Comparison of ENCODE assay signal across 16 cellular contexts in genomic region chrX:9535101-9535500, GRCh38.
DNase-seq lines count a peak whose midpoint lies in the region; TF ChIP-seq lines count a peak whose summit lies in the region.
"Had no signal": no experiment of that assay in that cellular context is flagged by ENCODE, and none has a peak within 500 bp of the region (broad histone marks: within the 10 kb centered on the region; RNA-seq: fewer than 3 reads in every experiment).

No MANE protein-coding gene starts in this region.

- POLR2A ChIA-PET in MCF 10A (lab: Yijun Ruan, JAX) = no interaction called here

- H3K27ac Mint-ChIP-seq in MCF 10A (ENCODE audit: low read depth, unreplicated experiment) = no peak overlapping the region

- H3K27ac ChIP-seq in osteoblast (ENCODE audit: low read depth, low read length) = peak overlapping the region; percentile 77
- H3K27ac ChIP-seq in testis = no peak overlapping the region
- H3K27ac ChIP-seq: breast epithelium, gastrocnemius medialis, HL-60, spleen had no signal

- H2AFZ ChIP-seq in osteoblast (ENCODE audit: low read length) = no peak overlapping the region

- peaks cover 10% of the 10 kb centered on the region for H3K36me3 Mint-ChIP-seq in MCF 10A (ENCODE audit: insufficient read depth, unreplicated experiment)

- no peak for TF ChIP-seq POLR2A in testis (IDR thresholded peaks at IDR 0.05)

- in situ Hi-C loops in GM13976 (cut with MboI; ENCODE audit: low sequenced_read_pairs, unreplicated experiment) = no loop called here

- no peak overlapping the region for H3K4me3 Mint-ChIP-seq in MCF 10A (ENCODE audit: unreplicated experiment)

- H3K9me3 ChIP-seq in osteoblast (ENCODE audit: low read depth, low read length) (no peaks in the 10 kb centered on the region), testis (no peaks in the 10 kb centered on the region)
- H3K9me3 ChIP-seq: breast epithelium, Caco-2, gastrocnemius medialis, spleen had no signal

- TF ChIP-seq CTCF in osteoblast (IDR thresholded peaks at IDR 0.05; ENCODE audit: extremely low read depth, low read depth, low read length) (no peak), testis (IDR thresholded peaks at IDR 0.05) (no peak), GM13976 (IDR thresholded peaks at IDR 0.05; ENCODE audit: borderline replicate concordance, control extremely low read depth, extremely low read depth, insufficient read depth, missing control alignments) (no peak), MCF 10A (IDR thresholded peaks at IDR 0.05; ENCODE audit: unreplicated experiment) (no peak)

- H3K4me1 Mint-ChIP-seq in MCF 10A (ENCODE audit: insufficient read depth, unreplicated experiment) = peaks cover 22% of the 10 kb centered on the region

- H3K36me3 ChIP-seq in osteoblast (ENCODE audit: insufficient read depth, low read length) = no peaks in the 10 kb centered on the region
- H3K36me3 ChIP-seq in testis (ENCODE audit: low read depth, missing control alignments) = no peaks in the 10 kb centered on the region
- H3K36me3 ChIP-seq: breast epithelium, gastrocnemius medialis had no signal

- peak overlapping the region; percentile 49 for H3K4me2 ChIP-seq in osteoblast (ENCODE audit: insufficient read depth, low read length)

- no peaks in the 10 kb centered on the region for H4K20me1 ChIP-seq in osteoblast (ENCODE audit: insufficient read depth, low read length)

- no TSS peak for BruUV-seq in MCF 10A (replicated peaks; lab: Mats Ljungman, UMichigan)

- H3K79me2 ChIP-seq in osteoblast (ENCODE audit: insufficient read depth, low read length) = peaks cover 15% of the 10 kb centered on the region

- peaks cover 17% of the 10 kb centered on the region for H3K4me1 ChIP-seq in osteoblast (ENCODE audit: insufficient read depth, low read length)
- peaks cover 4% of the 10 kb centered on the region for H3K4me1 ChIP-seq in testis
- H3K4me1 ChIP-seq: breast epithelium had no signal

- no peaks in the 10 kb centered on the region for H3K27me3 ChIP-seq in osteoblast (ENCODE audit: insufficient read depth, low read length)
- H3K27me3 ChIP-seq in testis = no peaks in the 10 kb centered on the region
- H3K27me3 ChIP-seq: gastrocnemius medialis had no signal

- 40 to 73% methylated on average over 4 of the region's 4 CpGs for WGBS in testis, 2 donors

- H3K4me3 ChIP-seq in osteoblast (ENCODE audit: insufficient read depth, low read length) (peak overlapping the region; percentile 4), testis (no peak overlapping the region)
- H3K4me3 ChIP-seq: breast epithelium, gastrocnemius medialis, spleen had no signal

- CTCF ChIA-PET in MCF 10A (lab: Yijun Ruan, JAX) = interaction anchor here (0.7 kb wide), 1 partner anchor 222 kb away, joined by 3 read pairs; no protein-coding TSS in a partner anchor

- H3K9me3 Mint-ChIP-seq in MCF 10A (ENCODE audit: unreplicated experiment) = peaks cover 5% of the 10 kb centered on the region

- intact Hi-C loops in testis (cut with DNase I; ENCODE audit: low total_unique reads) (no loop called here), MCF 10A (cut with micrococcal nuclease) (no loop called here)

- DNase-seq in NOMO-1 (lab: John Stamatoyannopoulos, UW; ENCODE audit: unreplicated experiment in 2 of 2) (peak; percentile 23 to 42), NOMO-1 treated with dmso at 0.1 percent for 144 hours (lab: John Stamatoyannopoulos, UW; ENCODE audit: unreplicated experiment) (no peak), MV-4-11 (lab: John Stamatoyannopoulos, UW) (peak; percentile 33), dermis microvascular lymphatic vessel endothelial cell (ENCODE audit: low read depth in 2 of 2) (peak; percentile 18 to 62), osteoblast (ENCODE audit: insufficient read length, low spot score, missing footprints) (no peak), testis (no peak), GM13976 (ENCODE audit: low spot score) (no peak), MCF 10A (ENCODE audit: unreplicated experiment) (no peak)
- DNase-seq: Caco-2; gastrocnemius medialis; mammary epithelial cell; NCI-H2171; NK-92 treated with Interleukin-12 subunit alpha and Interleukin-12 subunit beta, amount 100 ng/mL, for 24 hours; spleen had no signal

- H3K27me3 Mint-ChIP-seq in MCF 10A (ENCODE audit: insufficient read depth, unreplicated experiment) = no peaks in the 10 kb centered on the region

Comparison
In these comparisons a context has a peak if more than half of its experiments do, and no peak if none do; other contexts are left out.
1. DNase-seq: peak in NOMO-1 (2 of 2), MV-4-11 (single experiment) and dermis microvascular lymphatic vessel endothelial cell (2 of 2); none in NOMO-1 treated with dmso at 0.1 percent for 144 hours (single experiment), osteoblast (single experiment), testis (single experiment), GM13976 (single experiment) and MCF 10A (single experiment).